Comparison of ENCODE assay signal across 9 cellular contexts in genomic region chr17:48910370-48910769, GRCh38. TPM values are rescaled to one million over a fixed set of nuclear protein-coding genes. Genes with fewer than 3 reads are reported as not detected.
A peak's percentile ranks its signal among the peaks of the same experiment; 100 is the strongest.
DNase-seq lines count a peak whose midpoint lies in the region; ATAC-seq and TF ChIP-seq lines count a peak whose summit lies in the region.
"Had no signal": no experiment of that assay in that cellular context is flagged by ENCODE, and none has a peak within 500 bp of the region (broad histone marks: within the 10 kb centered on the region; RNA-seq: fewer than 3 reads in every experiment).

No MANE protein-coding gene starts in this region.

- no peaks in the 10 kb centered on the region for H3K27me3 Mint-ChIP-seq in T-helper 1 cell treated with Interleukin-12 subunit alpha and Interleukin-12 subunit beta and Interleukin-4 antibody, amounts not matched to agents 30 μg/mL and 1 μg/mL, for 36 hours (ENCODE audit: low read depth)
- no peaks in the 10 kb centered on the region for H3K27me3 Mint-ChIP-seq in WTC11 (ENCODE audit: low read depth)

- H3K27ac ChIP-seq in fibroblast of lung (ENCODE audit: insufficient read depth, low read length) = no peak overlapping the region

- peaks cover 46% of the 10 kb centered on the region for H3K36me3 Mint-ChIP-seq in T-helper 1 cell treated with Interleukin-12 subunit alpha and Interleukin-12 subunit beta and Interleukin-4 antibody, amounts not matched to agents 30 μg/mL and 1 μg/mL, for 36 hours (ENCODE audit: low read depth)
- H3K36me3 Mint-ChIP-seq in WTC11 = peaks cover 45% of the 10 kb centered on the region

- H3K27me3 ChIP-seq in fibroblast of lung (ENCODE audit: control insufficient read depth, insufficient read depth, low read length) (no peaks in the 10 kb centered on the region), skeletal muscle satellite cell (ENCODE audit: control insufficient read depth, insufficient read depth, low read length) (no peaks in the 10 kb centered on the region)

- H3K9me3 Mint-ChIP-seq in T-helper 1 cell treated with Interleukin-12 subunit alpha and Interleukin-12 subunit beta and Interleukin-4 antibody, amounts not matched to agents 30 μg/mL and 1 μg/mL, for 36 hours = no peaks in the 10 kb centered on the region
- H3K9me3 Mint-ChIP-seq in WTC11 = no peaks in the 10 kb centered on the region

- H4K20me1 ChIP-seq in fibroblast of lung (ENCODE audit: control insufficient read depth, extremely low read depth, insufficient read depth, low read length) = peaks cover 2% of the 10 kb centered on the region

- no peak for TF ChIP-seq CTCF in WTC11 (IDR thresholded peaks at IDR 0.05)
- no peak for TF ChIP-seq CTCF in fibroblast of lung (conservative IDR thresholded peaks at IDR 0.05 in 1 of 2, IDR thresholded peaks at IDR 0.05 in 1 of 2; ENCODE audit: low read depth in 1 of 2, low read length in 2 of 2)

- peak overlapping the region; percentile 52 for H3K27ac Mint-ChIP-seq in T-helper 1 cell treated with Interleukin-12 subunit alpha and Interleukin-12 subunit beta and Interleukin-4 antibody, amounts not matched to agents 30 μg/mL and 1 μg/mL, for 36 hours
- H3K27ac Mint-ChIP-seq in WTC11 = peak overlapping the region; percentile 50

- H3K4me2 ChIP-seq in fibroblast of lung (ENCODE audit: extremely low read depth, insufficient read depth, low read length) (peak overlapping the region; percentile 87), skeletal muscle satellite cell (ENCODE audit: low read length) (peak overlapping the region; percentile 87)

- peak overlapping the region in 3 of 4 experiments; percentile 14 to 94 (median 79) for H3K4me3 ChIP-seq in fibroblast of lung (replicated peaks in 1 of 4; ENCODE audit: control extremely low read depth in 1 of 4, insufficient read depth in 1 of 4, low read depth in 3 of 4, low read length in 4 of 4)
- H3K4me3 ChIP-seq in skeletal muscle satellite cell (ENCODE audit: low read length) = peak overlapping the region; percentile 75

- H3K4me3 Mint-ChIP-seq in T-helper 1 cell treated with Interleukin-12 subunit alpha and Interleukin-12 subunit beta and Interleukin-4 antibody, amounts not matched to agents 30 μg/mL and 1 μg/mL, for 36 hours = peak overlapping the region; percentile 97
- peak overlapping the region; percentile 100 for H3K4me3 Mint-ChIP-seq in WTC11

- H3K4me1 Mint-ChIP-seq in T-helper 1 cell treated with Interleukin-12 subunit alpha and Interleukin-12 subunit beta and Interleukin-4 antibody, amounts not matched to agents 30 μg/mL and 1 μg/mL, for 36 hours (ENCODE audit: low read depth) = peaks cover 61% of the 10 kb centered on the region
- peaks cover 31% of the 10 kb centered on the region for H3K4me1 Mint-ChIP-seq in WTC11

- H3K4me1 ChIP-seq in fibroblast of lung (ENCODE audit: control insufficient read depth, extremely low read depth, insufficient read depth, low read length) (peaks cover 11% of the 10 kb centered on the region), skeletal muscle satellite cell (ENCODE audit: control insufficient read depth, insufficient read depth, low read length) (peaks cover 45% of the 10 kb centered on the region)

- POLR2A ChIA-PET in WTC11 (lab: Charles Lee) = no interaction called here

- H3K9ac ChIP-seq in fibroblast of lung (ENCODE audit: insufficient read depth, low read length) (no peak overlapping the region), skeletal muscle satellite cell (ENCODE audit: low read depth, low read length) (no peak overlapping the region)

- no peaks in the 10 kb centered on the region for H3K9me3 ChIP-seq in fibroblast of lung (ENCODE audit: control insufficient read depth, insufficient read depth, low read depth, low read length)
- no peaks in the 10 kb centered on the region for H3K9me3 ChIP-seq in skeletal muscle satellite cell (replicated peaks; ENCODE audit: low read length)

- H3K79me2 ChIP-seq in fibroblast of lung (ENCODE audit: control insufficient read depth, insufficient read depth, low read length) = peaks cover 62% of the 10 kb centered on the region

- CTCF ChIA-PET in WTC11 (lab: Charles Lee) = no interaction called here

- H2AFZ ChIP-seq in fibroblast of lung (ENCODE audit: low read length) = no peak overlapping the region

- peaks cover 7% of the 10 kb centered on the region for H3K36me3 ChIP-seq in fibroblast of lung (ENCODE audit: control insufficient read depth, insufficient read depth, low read length)
- peaks cover 49% of the 10 kb centered on the region for H3K36me3 ChIP-seq in skeletal muscle satellite cell (ENCODE audit: insufficient read depth, low read length)

- ATAC-seq in WTC11 (no peak), HG02623 (IDR thresholded peaks at IDR 0.05; ENCODE audit: unreplicated experiment) (no peak), GM19351 (IDR thresholded peaks at IDR 0.05; ENCODE audit: unreplicated experiment) (no peak)

- DNase-seq in T-helper 1 cell (no peak), WTC11 (ENCODE audit: low spot score) (no peak), fibroblast of lung (ENCODE audit: low read depth in 2 of 2) (no peak), cortex of kidney (lab: John Stamatoyannopoulos, UW) (no peak)
- DNase-seq: cerebellar nuclear complex had no signal

TF ChIP-seq in WTC11, 78 proteins besides CTCF, POLR2A, EP300 and RAD21 (continues in another document):
- TF ChIP-seq MAX (CRISPR knock-in tag; IDR thresholded peaks at IDR 0.05) (no peak), ZNF281 (CRISPR knock-in tag; IDR thresholded peaks at IDR 0.05) (no peak), ELF4 (CRISPR knock-in tag; IDR thresholded peaks at IDR 0.05; ENCODE audit: low read depth) (no peak), ZBTB43 (CRISPR knock-in tag; IDR thresholded peaks at IDR 0.05) (no peak), SMAD4 (CRISPR knock-in tag; IDR thresholded peaks at IDR 0.05) (no peak), ZNF121 (CRISPR knock-in tag; IDR thresholded peaks at IDR 0.05) (no peak)

RNA-seq across cellular contexts. Expression of gene UBE2Z, which starts 2.2 kb away (rescaled TPM):
- total RNA-seq in WTC11 (2021) = 65.1 to 69.7 TPM (median 68.4 TPM) in 3 replicates
- total RNA-seq in fibroblast of lung = 46.7 and 55.2 TPM in 2 replicates
- 141 and 152 TPM in 2 replicates for polyA plus RNA-seq in fibroblast of lung
- 85.0 and 91.1 TPM in 2 replicates for polyA plus RNA-seq in fibroblast of lung (2012)
- 134 and 140 TPM in 2 replicates for polyA minus RNA-seq in fibroblast of lung (ENCODE audit: low replicate concordance)
- total RNA-seq in skeletal muscle satellite cell (2012; rRNA removed) = 64.9 and 85.6 TPM in 2 replicates

RNA-seq across cellular contexts. Expression of gene ATP5MC1, which starts 17.8 kb away (rescaled TPM):
- total RNA-seq in WTC11 (2021) (141 to 156 TPM (median 144 TPM) in 3 replicates), fibroblast of lung (19.0 and 24.8 TPM in 2 replicates)
- 219 and 309 TPM in 2 replicates for polyA plus RNA-seq in fibroblast of lung
- polyA plus RNA-seq in fibroblast of lung (2012) = 203 and 231 TPM in 2 replicates
- polyA minus RNA-seq in fibroblast of lung (ENCODE audit: low replicate concordance) = 191 and 192 TPM in 2 replicates
- total RNA-seq in skeletal muscle satellite cell (2012; rRNA removed) = 118 and 119 TPM in 2 replicates

RNA-seq across cellular contexts. Expression of gene SNF8, which starts 34.3 kb away (rescaled TPM):
- total RNA-seq in WTC11 (2021) = 116 to 136 TPM (median 127 TPM) in 3 replicates
- 84.2 and 85.5 TPM in 2 replicates for total RNA-seq in fibroblast of lung
- 109 and 139 TPM in 2 replicates for polyA plus RNA-seq in fibroblast of lung
- 125 and 189 TPM in 2 replicates for polyA plus RNA-seq in fibroblast of lung (2012)
- polyA minus RNA-seq in fibroblast of lung (ENCODE audit: low replicate concordance) = 40.3 and 129 TPM in 2 replicates
- 83.1 and 103 TPM in 2 replicates for total RNA-seq in skeletal muscle satellite cell (2012; rRNA removed)

RNA-seq across cellular contexts. Expression of gene GIP, which starts 58.0 kb away (rescaled TPM):
- total RNA-seq in WTC11 (2021) (0.39 TPM in 1 of 3 replicates, not detected in the others), fibroblast of lung (not detected in 2 replicates)
- 0.12 TPM in 1 of 2 replicates, not detected in the other for polyA plus RNA-seq in fibroblast of lung
- 0.40 and 0.41 TPM in 2 replicates for polyA plus RNA-seq in fibroblast of lung (2012)
- not detected in 2 replicates for polyA minus RNA-seq in fibroblast of lung (ENCODE audit: low replicate concordance)
- not detected in 2 replicates for total RNA-seq in skeletal muscle satellite cell (2012; rRNA removed)
